ENCODE assay signal across 11 cellular contexts in the genomic region with DNA sequence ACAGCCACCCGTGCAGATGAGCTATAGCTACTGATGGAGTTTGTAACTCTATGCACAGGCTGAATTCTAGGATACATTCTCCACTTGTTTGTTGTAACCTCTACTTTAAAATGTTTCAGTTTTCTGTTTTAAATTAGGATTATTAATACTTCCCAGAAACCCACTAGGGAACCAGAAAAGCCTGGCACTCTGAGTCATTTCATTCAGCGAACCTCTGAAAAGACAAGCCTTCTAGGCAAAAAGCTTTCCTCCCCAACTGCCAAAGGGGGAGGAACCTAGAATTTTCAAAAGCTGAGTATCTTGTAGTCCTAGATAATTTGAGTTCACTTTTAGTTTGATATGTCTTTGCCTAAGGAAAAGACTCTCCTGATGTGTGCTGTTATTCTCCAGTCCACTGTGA. TPM values are rescaled to one million over a fixed set of nuclear protein-coding genes. Genes with fewer than 3 reads are reported as not detected.
A peak's percentile ranks its signal among the peaks of the same experiment; 100 is the strongest.
DNase-seq lines count a peak whose midpoint lies in the region; ATAC-seq and TF ChIP-seq lines count a peak whose summit lies in the region.
"Had no signal": no experiment of that assay in that cellular context is flagged by ENCODE, and none has a peak within 500 bp of the region (broad histone marks: within the 10 kb centered on the region; RNA-seq: fewer than 3 reads in every experiment).

No MANE protein-coding gene starts in this region.

- H3K27ac ChIP-seq in rectal smooth muscle tissue (ENCODE audit: low read depth, low read length) = peak overlapping the region; percentile 51

- no peaks in the 10 kb centered on the region for H3K27me3 ChIP-seq in BJ (ENCODE audit: control insufficient read depth, insufficient read depth, low read length)
- H3K27me3 ChIP-seq in rectal smooth muscle tissue (ENCODE audit: control insufficient read depth, insufficient read depth, low read length) = no peaks in the 10 kb centered on the region

- no peak for ATAC-seq in GM21423 (IDR thresholded peaks at IDR 0.05; ENCODE audit: unreplicated experiment)

- peak; percentile 47 for DNase-seq in BJ (ENCODE audit: low read depth)
- peak; percentile 65 for DNase-seq in NCI-H226
- DNase-seq in fibroblast of gingiva (ENCODE audit: low read depth) = peak; percentile 83
- no peak for DNase-seq in NCI-H345 treated with DMSO at 0.1 percent for 48 hours (lab: John Stamatoyannopoulos, UW; ENCODE audit: unreplicated experiment)
- DNase-seq in NCI-H774 (lab: John Stamatoyannopoulos, UW) = no peak
- no peak for DNase-seq in iPS-NIHi7 (ENCODE audit: extremely low spot score)
- DNase-seq: NCI-H524 treated with DMSO at 0.1 percent for 48 hours, SIG-M5 had no signal

- peaks cover 2% of the 10 kb centered on the region for H3K4me1 ChIP-seq in rectal smooth muscle tissue (ENCODE audit: control insufficient read depth, insufficient read depth, low read length)

- no peak for TF ChIP-seq CTCF in BJ (IDR thresholded peaks at IDR 0.05; ENCODE audit: insufficient read depth, low read depth, low read length)

- H3K36me3 ChIP-seq in BJ (ENCODE audit: control insufficient read depth, insufficient read depth, low read length) (peaks cover 4% of the 10 kb centered on the region; the same call in 1 of the 2 replicates), rectal smooth muscle tissue (ENCODE audit: control insufficient read depth, insufficient read depth, low read length) (peaks cover 15% of the 10 kb centered on the region)

- H3K9ac ChIP-seq in rectal smooth muscle tissue (ENCODE audit: low read length) = no peak overlapping the region

- H3K4me3 ChIP-seq in BJ (ENCODE audit: low read depth, low read length) (no peak overlapping the region), rectal smooth muscle tissue (ENCODE audit: low read length) (no peak overlapping the region)
- H3K4me3 ChIP-seq: skin epidermis had no signal

- CTCF ChIA-PET in BJ (lab: Yijun Ruan, JAX) = interaction anchor here (0.7 to 1.0 kb wide), 3 partner anchors 10 to 80 kb away, joined by 3 to 4 read pairs (median 3); no protein-coding TSS in a partner anchor

- POLR2A ChIA-PET in BJ (lab: Charles Lee) = interaction anchor here (0.5 kb wide), 1 partner anchor 81 kb away, joined by 4 read pairs; no protein-coding TSS in a partner anchor

RNA-seq across cellular contexts. Expression of gene GOSR1, which starts 43.2 kb away (rescaled TPM):
- 12.5 and 21.4 TPM in 2 replicates for polyA plus RNA-seq in BJ (2011; rRNA removed)
- polyA minus RNA-seq in BJ (2011; rRNA and poly(A)+ RNA removed) = 20.9 and 26.2 TPM in 2 replicates

Comparison
In these comparisons a context has a peak if more than half of its experiments do, and no peak if none do; other contexts are left out.
1. DNase-seq: peak in BJ (single experiment), NCI-H226 (single experiment) and fibroblast of gingiva (single experiment); none in NCI-H345 treated with DMSO at 0.1 percent for 48 hours (single experiment), NCI-H774 (single experiment) and iPS-NIHi7 (single experiment).